17 cellular contexts compared by ENCODE assay signal in genomic region chr20:5480824-5481600, GRCh38.
DNase-seq lines count a peak whose midpoint lies in the region; ATAC-seq and TF ChIP-seq lines count a peak whose summit lies in the region.
"Had no signal": no experiment of that assay in that cellular context is flagged by ENCODE, and none has a peak within 500 bp of the region (broad histone marks: within the 10 kb centered on the region; RNA-seq: fewer than 3 reads in every experiment).

No MANE protein-coding gene starts in this region.

- TF ChIP-seq CTCF in GM12865 (IDR thresholded peaks at IDR 0.05; ENCODE audit: insufficient read depth, low read depth, low read length, missing control alignments) (no peak), epithelial cell of esophagus (IDR thresholded peaks at IDR 0.05; ENCODE audit: insufficient read depth, low read depth, low read length, missing control alignments) (no peak), ascending aorta (IDR thresholded peaks at IDR 0.05) (no peak), uterus (IDR thresholded peaks at IDR 0.05) (no peak)

- no peak for TF ChIP-seq POLR2A in uterus (IDR thresholded peaks at IDR 0.05)

- DNase-seq in GM12865 (ENCODE audit: low read depth) (peak; percentile 68), NCI-H345 (lab: John Stamatoyannopoulos, UW) (peak; percentile 69), epithelial cell of esophagus (ENCODE audit: low read depth) (peak; percentile 7), ascending aorta (ENCODE audit: low spot score in 2 of 2) (no peak), nucleus accumbens (lab: John Stamatoyannopoulos, UW) (no peak), uterus (no peak), HK-2 (ENCODE audit: unreplicated experiment) (no peak)
- DNase-seq: C1 segment of cervical spinal cord; dorsolateral prefrontal cortex; left ventricle myocardium superior; natural killer cell; stimulated activated CD4-positive, alpha-beta T cell treated with anti-CD3 and anti-CD28 coated beads, Interleukin-2, amount 100 ng/mL, for 48 hours; tibial artery; WERI-Rb-1 had no signal

- intact Hi-C loops in ascending aorta (cut with DNase I) = no loop called here
- intact Hi-C loops in uterus (cut with DNase I; ENCODE audit: low total_unique reads) = no loop called here

- ATAC-seq in HG03565 (IDR thresholded peaks at IDR 0.05; ENCODE audit: unreplicated experiment) = peak; percentile 53
- ATAC-seq: left ventricle myocardium superior, natural killer cell had no signal

- H3K9me3 ChIP-seq in ascending aorta (no peaks in the 10 kb centered on the region), uterus (no peaks in the 10 kb centered on the region)
- H3K9me3 ChIP-seq: right atrium auricular region, tibial artery had no signal

- no peak overlapping the region for H3K27ac ChIP-seq in ascending aorta
- H3K27ac ChIP-seq in uterus = no peak overlapping the region
- H3K27ac ChIP-seq: dorsolateral prefrontal cortex, hepatocyte, right atrium auricular region, tibial artery, WERI-Rb-1 had no signal

- H3K4me3 ChIP-seq in GM12865 (ENCODE audit: low read depth, low read length) = no peak overlapping the region
- no peak overlapping the region for H3K4me3 ChIP-seq in epithelial cell of esophagus (ENCODE audit: low read length)
- no peak overlapping the region for H3K4me3 ChIP-seq in ascending aorta
- no peak overlapping the region for H3K4me3 ChIP-seq in uterus
- H3K4me3 ChIP-seq: dorsolateral prefrontal cortex, hepatocyte, right atrium auricular region, tibial artery had no signal

- no peaks in the 10 kb centered on the region for H3K36me3 ChIP-seq in ascending aorta
- H3K36me3 ChIP-seq in uterus = no peaks in the 10 kb centered on the region
- H3K36me3 ChIP-seq: right atrium auricular region, tibial artery, WERI-Rb-1 had no signal

- H3K27me3 ChIP-seq in ascending aorta (no peaks in the 10 kb centered on the region), uterus (no peaks in the 10 kb centered on the region)
- H3K27me3 ChIP-seq: dorsolateral prefrontal cortex, hepatocyte, right atrium auricular region, tibial artery had no signal

- H3K4me1 ChIP-seq in ascending aorta (no peaks in the 10 kb centered on the region), uterus (no peaks in the 10 kb centered on the region)
- H3K4me1 ChIP-seq: right atrium auricular region, tibial artery had no signal

Comparison
In these comparisons a context has a peak if more than half of its experiments do, and no peak if none do; other contexts are left out.
1. DNase-seq: peak in GM12865 (single experiment), NCI-H345 (single experiment) and epithelial cell of esophagus (single experiment); none in ascending aorta (0 of 2), nucleus accumbens (0 of 56), uterus (0 of 2) and HK-2 (single experiment).